21 cellular contexts compared by ENCODE assay signal in the genomic region with DNA sequence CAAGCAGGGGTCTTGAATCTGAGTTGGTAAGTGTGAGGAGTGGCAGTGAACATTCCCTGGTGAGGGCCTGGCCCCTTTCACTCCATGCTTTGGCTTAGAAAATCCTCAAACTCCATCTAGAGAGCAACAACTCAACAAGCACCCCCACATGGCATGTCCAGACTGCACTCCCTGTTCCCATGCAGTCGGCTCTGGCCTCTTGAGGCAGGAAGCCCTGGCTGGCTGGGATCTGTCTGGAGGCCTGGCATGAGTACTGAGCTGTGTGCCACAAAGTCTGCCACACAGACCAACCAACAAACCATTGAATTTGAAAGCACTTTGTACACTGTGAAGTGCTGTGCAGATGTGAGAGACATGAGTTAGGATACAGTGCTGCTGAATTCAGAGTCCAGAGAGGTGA. TPM values are rescaled to one million over a fixed set of nuclear protein-coding genes. Genes with fewer than 3 reads are reported as not detected.
DNase-seq lines count a peak whose midpoint lies in the region; ATAC-seq, FAIRE-seq and TF ChIP-seq lines count a peak whose summit lies in the region.
"Had no signal": no experiment of that assay in that cellular context is flagged by ENCODE, and none has a peak within 500 bp of the region (broad histone marks: within the 10 kb centered on the region; RNA-seq: fewer than 3 reads in every experiment).

No MANE protein-coding gene starts in this region.

- no peak for TF ChIP-seq CTCF in MCF 10A (IDR thresholded peaks at IDR 0.05; ENCODE audit: unreplicated experiment)
- no peak for TF ChIP-seq CTCF in breast epithelium (IDR thresholded peaks at IDR 0.05)
- TF ChIP-seq CTCF in astrocyte (IDR thresholded peaks at IDR 0.05; ENCODE audit: insufficient read depth, low read depth, low read length) = no peak
- TF ChIP-seq CTCF in HepG2 (CRISPR knock-in tag; IDR thresholded peaks at IDR 0.05) = no peak

- DNase-seq in MCF 10A (ENCODE audit: unreplicated experiment) (no peak), breast epithelium (ENCODE audit: low spot score in 2 of 2) (no peak), astrocyte (ENCODE audit: low read depth) (no peak), HepG2 (ENCODE audit: low spot score) (no peak), NCI-H2107 treated with DMSO at 0.1 percent for 48 hours (lab: John Stamatoyannopoulos, UW; ENCODE audit: unreplicated experiment) (no peak)
- DNase-seq in activated naive CD4-positive, alpha-beta T cell treated with anti-CD3 and anti-CD28 coated beads, Interleukin-2, amount 50 U/mL, for 16 hours = no peak
- DNase-seq: activated CD4-positive, alpha-beta T cell treated with anti-CD3 and anti-CD28 coated beads for 1 hour; activated effector memory CD4-positive, alpha-beta T cell treated with anti-CD3 and anti-CD28 coated beads, Interleukin-2, amount 50 U/mL, for 16 hours; amniotic stem cell; foreskin melanocyte; HFFc6; NCI-H187; SJCRH30; stomach had no signal

- H3K4me3 ChIP-seq in breast epithelium = no peak overlapping the region
- no peak overlapping the region for H3K4me3 ChIP-seq in astrocyte (ENCODE audit: insufficient read depth, low read depth, low read length)
- H3K4me3 ChIP-seq in HepG2 (replicated peaks in 1 of 3; ENCODE audit: insufficient read depth in 1 of 3, low read depth in 2 of 3, low read length in 3 of 3) = no peak overlapping the region
- no peak overlapping the region for H3K4me3 ChIP-seq in skeletal muscle tissue (ENCODE audit: low read length in 3 of 3)
- H3K4me3 ChIP-seq: SJCRH30, stomach had no signal

- CTCF ChIA-PET in MCF 10A (lab: Yijun Ruan, JAX) = interaction anchor here (0.7 to 0.8 kb wide), 2 partner anchors 73 to 106 kb away, joined by 3 to 5 read pairs; no protein-coding TSS in a partner anchor
- CTCF ChIA-PET in HepG2 (lab: Yijun Ruan, JAX; ENCODE audit: low intra/inter-chr PET ratio, low total read pairs) = no interaction called here

- FAIRE-seq in astrocyte (lab: Jason Lieb, UNC) (no peak), HepG2 (lab: Jason Lieb, UNC) (no peak)
- FAIRE-seq: urothelium cell line had no signal

- H3K36me3 Mint-ChIP-seq in MCF 10A (ENCODE audit: insufficient read depth, unreplicated experiment) = peaks cover 4% of the 10 kb centered on the region
- H3K36me3 Mint-ChIP-seq in astrocyte (ENCODE audit: low read depth, unreplicated experiment) = no peaks in the 10 kb centered on the region

- H3K36me3 ChIP-seq in breast epithelium (no peaks in the 10 kb centered on the region), astrocyte (ENCODE audit: insufficient read depth, low read length) (no peaks in the 10 kb centered on the region), HepG2 (replicated peaks in 1 of 2; ENCODE audit: control insufficient read depth in 1 of 2, insufficient read depth in 2 of 2, low read length in 2 of 2) (no peaks in the 10 kb centered on the region), skeletal muscle tissue (ENCODE audit: control insufficient read depth in 3 of 3, insufficient read depth in 3 of 3, low read length in 3 of 3) (no peaks in the 10 kb centered on the region)
- H3K36me3 ChIP-seq: SJCRH30, stomach had no signal

- H3K27me3 Mint-ChIP-seq in MCF 10A (ENCODE audit: insufficient read depth, unreplicated experiment) (no peaks in the 10 kb centered on the region), astrocyte (ENCODE audit: low read depth, unreplicated experiment) (no peaks in the 10 kb centered on the region)

- 0% methylated on average over 1 of the region's 1 CpG for whole genome bisulfite sequencing in HepG2 (ENCODE audit: low lambda C conversion rate)

- H3K9ac ChIP-seq in astrocyte (ENCODE audit: low read length) (no peak overlapping the region), HepG2 (ENCODE audit: insufficient read depth, low read depth, low read length) (no peak overlapping the region), skeletal muscle tissue (ENCODE audit: low read depth in 1 of 3, low read length in 3 of 3) (peak overlapping the region in 2 of 3 donors; percentile 14 to 41)

- intact Hi-C loops in MCF 10A (cut with micrococcal nuclease) = no loop called here
- intact Hi-C loops in breast epithelium (cut with DNase I; ENCODE audit: low total_unique reads) = no loop called here
- intact Hi-C loops in HepG2 (cut with micrococcal nuclease; ENCODE audit: unreplicated experiment) = no loop called here

- H3K27ac ChIP-seq in breast epithelium (no peak overlapping the region), astrocyte (ENCODE audit: low read depth, low read length) (no peak overlapping the region), HepG2 (ENCODE audit: extremely low read length, insufficient read depth, low read length) (no peak overlapping the region), skeletal muscle tissue (ENCODE audit: low read depth, low read length) (peak overlapping the region; percentile 48)
- H3K27ac ChIP-seq: SJCRH30, stomach had no signal

- H3K4me3 Mint-ChIP-seq in MCF 10A (ENCODE audit: unreplicated experiment) (no peak overlapping the region), astrocyte (ENCODE audit: unreplicated experiment) (no peak overlapping the region)
- H3K4me3 Mint-ChIP-seq: HFFc6, nephron had no signal

- H3K4me1 Mint-ChIP-seq in MCF 10A (ENCODE audit: insufficient read depth, unreplicated experiment) = peaks cover 26% of the 10 kb centered on the region
- H3K4me1 Mint-ChIP-seq in astrocyte (ENCODE audit: low read depth, unreplicated experiment) = peaks cover 28% of the 10 kb centered on the region

- H3K79me2 ChIP-seq in astrocyte (ENCODE audit: insufficient read depth, low read length) (no peaks in the 10 kb centered on the region), HepG2 (ENCODE audit: insufficient read depth, low read length) (no peaks in the 10 kb centered on the region)

- no peak for TF ChIP-seq EP300 in HepG2 (IDR thresholded peaks at IDR 0.05; ENCODE audit: low read depth in 2 of 2, low read length in 2 of 2)
- no peak for TF ChIP-seq EP300 in HepG2 (CRISPR knock-in tag; IDR thresholded peaks at IDR 0.05; ENCODE audit: borderline replicate concordance)

- H3K27ac Mint-ChIP-seq in MCF 10A (ENCODE audit: low read depth, unreplicated experiment) (peak overlapping the region; percentile 88), astrocyte (ENCODE audit: unreplicated experiment) (peak overlapping the region; percentile 48)
- H3K27ac Mint-ChIP-seq: HFFc6, nephron had no signal

- no peak for TF ChIP-seq RAD21 in HepG2 (CRISPR knock-in tag; IDR thresholded peaks at IDR 0.05)

- H3K4me2 ChIP-seq in astrocyte (ENCODE audit: low read length) (no peak overlapping the region), HepG2 (ENCODE audit: low read depth, low read length) (no peak overlapping the region)

- TF ChIP-seq POLR2A in breast epithelium (IDR thresholded peaks at IDR 0.05) (no peak), HepG2 (IDR thresholded peaks at IDR 0.05; ENCODE audit: insufficient read depth in 1 of 2, low read depth in 2 of 2, low read length in 2 of 2) (no peak)

- H3K9me3 Mint-ChIP-seq in MCF 10A (ENCODE audit: unreplicated experiment) (no peaks in the 10 kb centered on the region), astrocyte (ENCODE audit: unreplicated experiment) (no peaks in the 10 kb centered on the region)
- H3K9me3 Mint-ChIP-seq: HFFc6, nephron had no signal

- POLR2A ChIA-PET in MCF 10A (lab: Yijun Ruan, JAX) (interaction anchor here (1.0 to 2.0 kb wide), 7 partner anchors 10 to 268 kb away, joined by 3 to 12 read pairs (median 5); a partner anchor contains a TSS), HepG2 (lab: Yijun Ruan, JAX) (no interaction called here)

- ATAC-seq in HepG2 = peak; percentile 45; the same call in 2 of the 3 replicates
- ATAC-seq in HG03432 (IDR thresholded peaks at IDR 0.05; ENCODE audit: unreplicated experiment) = no peak

- H2AFZ ChIP-seq in astrocyte (ENCODE audit: low read depth, low read length) (peak overlapping the region; percentile 45), HepG2 (ENCODE audit: low read length) (peak overlapping the region; percentile 47)

- in situ Hi-C loops in HepG2 (cut with HindIII; ENCODE audit: extremely low pct_ligation_motif_present, low pct_unique_long_range_greater_than_20kb) = no loop called here

- H3K9me3 ChIP-seq in breast epithelium = no peaks in the 10 kb centered on the region
- H3K9me3 ChIP-seq in astrocyte (ENCODE audit: insufficient read depth, low read depth, low read length) = no peaks in the 10 kb centered on the region
- no peaks in the 10 kb centered on the region for H3K9me3 ChIP-seq in HepG2 (ENCODE audit: low read length)
- H3K9me3 ChIP-seq in skeletal muscle tissue (ENCODE audit: control insufficient read depth in 3 of 3, low read length in 3 of 3) = no peaks in the 10 kb centered on the region
- H3K9me3 ChIP-seq: SJCRH30, stomach had no signal

- no peaks in the 10 kb centered on the region for H3K27me3 ChIP-seq in breast epithelium
- no peaks in the 10 kb centered on the region for H3K27me3 ChIP-seq in astrocyte (ENCODE audit: insufficient read depth, low read length)
- no peaks in the 10 kb centered on the region; a peak in 1 of 5 replicates for H3K27me3 ChIP-seq in HepG2 (ENCODE audit: control insufficient read depth in 1 of 2, insufficient read depth in 2 of 2, low read length in 2 of 2)
- H3K27me3 ChIP-seq in skeletal muscle tissue (ENCODE audit: control insufficient read depth in 3 of 3, insufficient read depth in 3 of 3, low read length in 3 of 3) = no peaks in the 10 kb centered on the region
- H3K27me3 ChIP-seq: SJCRH30, stomach had no signal

- BruUV-seq in MCF 10A (replicated peaks; lab: Mats Ljungman, UMichigan) (no TSS peak), HepG2 (replicated peaks; lab: Mats Ljungman, UMichigan) (no TSS peak)

- H3K4me1 ChIP-seq in breast epithelium (no peaks in the 10 kb centered on the region), astrocyte (ENCODE audit: insufficient read depth, low read length) (peaks cover 12% of the 10 kb centered on the region), HepG2 (ENCODE audit: insufficient read depth, low read length) (peaks cover 14% of the 10 kb centered on the region; the same call in 1 of the 2 replicates), skeletal muscle tissue (ENCODE audit: control insufficient read depth in 3 of 3, insufficient read depth in 3 of 3, low read length in 3 of 3) (peaks cover 20 to 27% (median 25%) of the 10 kb centered on the region in 3 donors)
- H3K4me1 ChIP-seq: SJCRH30 had no signal

- H4K20me1 ChIP-seq in astrocyte (ENCODE audit: insufficient read depth, low read length) (no peaks in the 10 kb centered on the region), HepG2 (ENCODE audit: insufficient read depth, low read length) (no peaks in the 10 kb centered on the region)

RNA-seq across cellular contexts. Expression of a gene that starts 25.2 kb away (rescaled TPM):
- total RNA-seq in MCF 10A (2022) (28.0 and 38.9 TPM in 2 replicates), breast epithelium (10 to 100 TPM in 1 of 3 donors, 1 to 10 TPM in 2; 7.4 to 12.8 (median 9.8) TPM), astrocyte (18.4 and 19.4 TPM in 2 replicates), HepG2 (2016; rRNA removed; fragmentation: Illumina TruSeq; extraction: Trizol) (30.4 and 60.7 TPM in 2 replicates), skeletal muscle tissue (12.0 TPM)
- 7.9 and 8.2 TPM in 2 replicates for total RNA-seq in HepG2 (2016; cell fraction: cytosol; rRNA removed; fragmentation: Illumina TruSeq; extraction: Trizol; ENCODE audit: low read depth)
- total RNA-seq in HepG2 (2016; cell fraction: insoluble cytoplasmic fraction; rRNA removed; fragmentation: Illumina TruSeq; extraction: Trizol) = 35.7 and 61.3 TPM in 2 replicates
- 21.1 and 21.8 TPM in 2 replicates for total RNA-seq in HepG2 (2016; cell fraction: membrane; rRNA removed; fragmentation: Illumina TruSeq; extraction: Trizol)
- 11.9 and 13.9 TPM in 2 replicates for total RNA-seq in HepG2 (2016; cell fraction: nucleus; rRNA removed; fragmentation: Illumina TruSeq; extraction: Trizol)
- polyA plus RNA-seq in HepG2 (2011; rRNA removed) = 12.3 and 13.7 TPM in 2 replicates
- polyA plus RNA-seq in HepG2 (2011; cell fraction: cytosol; rRNA removed) = 14.4 and 15.5 TPM in 2 replicates
- 3.6 and 5.4 TPM in 2 replicates for polyA plus RNA-seq in HepG2 (2011; cell fraction: nucleus; rRNA removed)
- polyA plus RNA-seq in HepG2 (2012) = 23.9 and 27.0 TPM in 2 replicates
- 6.2 and 6.5 TPM in 2 replicates for polyA plus RNA-seq in HepG2 (2016; cell fraction: cytosol; fragmentation: Illumina TruSeq; extraction: Trizol; ENCODE audit: low read depth)
- 52.4 and 54.7 TPM in 2 replicates for polyA plus RNA-seq in HepG2 (2016; cell fraction: insoluble cytoplasmic fraction; fragmentation: Illumina TruSeq; extraction: Trizol; ENCODE audit: low read depth)
- polyA plus RNA-seq in HepG2 (2016; cell fraction: membrane; fragmentation: Illumina TruSeq; extraction: Trizol; ENCODE audit: low read depth) = 13.1 and 13.3 TPM in 2 replicates
- polyA plus RNA-seq in HepG2 (2016; cell fraction: nucleus; fragmentation: Illumina TruSeq; extraction: Trizol; ENCODE audit: insufficient read depth, low read depth) = 24.3 and 25.2 TPM in 2 replicates
- 20.8 and 60.9 TPM in 2 replicates for polyA minus RNA-seq in HepG2 (2011; rRNA and poly(A)+ RNA removed; ENCODE audit: low replicate concordance)
- 6.9 and 10.1 TPM in 2 replicates for polyA minus RNA-seq in HepG2 (2011; cell fraction: cytosol; rRNA and poly(A)+ RNA removed)
- polyA minus RNA-seq in HepG2 (2011; cell fraction: nucleus; rRNA and poly(A)+ RNA removed) = 4.2 and 6.1 TPM in 2 replicates

RNA-seq across cellular contexts. Expression of a gene that starts 40.0 kb away (rescaled TPM):
- total RNA-seq in MCF 10A (2022) (0.26 TPM in 1 of 2 replicates, not detected in the other), breast epithelium (under 1 TPM in 1 of 3 donors, not detected in 2; 0.15 TPM), astrocyte (not detected in 2 replicates), HepG2 (2016; rRNA removed; fragmentation: Illumina TruSeq; extraction: Trizol) (not detected in 2 replicates), skeletal muscle tissue (0.52 TPM)
- not detected in 2 replicates for total RNA-seq in HepG2 (2016; cell fraction: cytosol; rRNA removed; fragmentation: Illumina TruSeq; extraction: Trizol; ENCODE audit: low read depth)
- total RNA-seq in HepG2 (2016; cell fraction: insoluble cytoplasmic fraction; rRNA removed; fragmentation: Illumina TruSeq; extraction: Trizol) = not detected in 2 replicates
- not detected in 2 replicates for total RNA-seq in HepG2 (2016; cell fraction: membrane; rRNA removed; fragmentation: Illumina TruSeq; extraction: Trizol)
- total RNA-seq in HepG2 (2016; cell fraction: nucleus; rRNA removed; fragmentation: Illumina TruSeq; extraction: Trizol) = not detected in 2 replicates
- polyA plus RNA-seq in HepG2 (2011; rRNA removed) = not detected in 2 replicates
- polyA plus RNA-seq in HepG2 (2011; cell fraction: cytosol; rRNA removed) = not detected in 2 replicates
- not detected in 2 replicates for polyA plus RNA-seq in HepG2 (2011; cell fraction: nucleus; rRNA removed)
- not detected in 2 replicates for polyA plus RNA-seq in HepG2 (2012)
- polyA plus RNA-seq in HepG2 (2016; cell fraction: cytosol; fragmentation: Illumina TruSeq; extraction: Trizol; ENCODE audit: low read depth) = not detected in 2 replicates
- not detected in 2 replicates for polyA plus RNA-seq in HepG2 (2016; cell fraction: insoluble cytoplasmic fraction; fragmentation: Illumina TruSeq; extraction: Trizol; ENCODE audit: low read depth)
- polyA plus RNA-seq in HepG2 (2016; cell fraction: membrane; fragmentation: Illumina TruSeq; extraction: Trizol; ENCODE audit: low read depth) = not detected in 2 replicates
- not detected in 2 replicates for polyA plus RNA-seq in HepG2 (2016; cell fraction: nucleus; fragmentation: Illumina TruSeq; extraction: Trizol; ENCODE audit: insufficient read depth, low read depth)
- polyA minus RNA-seq in HepG2 (2011; rRNA and poly(A)+ RNA removed; ENCODE audit: low replicate concordance) = not detected in 2 replicates
- polyA minus RNA-seq in HepG2 (2011; cell fraction: cytosol; rRNA and poly(A)+ RNA removed) = not detected in 2 replicates
- polyA minus RNA-seq in HepG2 (2011; cell fraction: nucleus; rRNA and poly(A)+ RNA removed) = not detected in 2 replicates
- total RNA-seq: HFFc6, lower leg skin, NCI-H460, pulmonary artery endothelial cell, SJCRH30 had no signal

RNA-seq across cellular contexts. Expression of a gene that starts 53.3 kb away (rescaled TPM):
- 16.2 and 18.6 TPM in 2 replicates for total RNA-seq in MCF 10A (2022)
- 10 to 100 TPM; 38.7 to 47.6 (median 47.4) TPM for total RNA-seq in breast epithelium
- 20.4 and 22.1 TPM in 2 replicates for total RNA-seq in astrocyte
- total RNA-seq in HepG2 (2016; rRNA removed; fragmentation: Illumina TruSeq; extraction: Trizol) = 17.9 and 28.1 TPM in 2 replicates
- total RNA-seq in HepG2 (2016; cell fraction: cytosol; rRNA removed; fragmentation: Illumina TruSeq; extraction: Trizol; ENCODE audit: low read depth) = 2.2 and 2.5 TPM in 2 replicates
- 18.2 and 27.0 TPM in 2 replicates for total RNA-seq in HepG2 (2016; cell fraction: insoluble cytoplasmic fraction; rRNA removed; fragmentation: Illumina TruSeq; extraction: Trizol)
- total RNA-seq in HepG2 (2016; cell fraction: membrane; rRNA removed; fragmentation: Illumina TruSeq; extraction: Trizol) = 8.1 and 8.3 TPM in 2 replicates
- total RNA-seq in HepG2 (2016; cell fraction: nucleus; rRNA removed; fragmentation: Illumina TruSeq; extraction: Trizol) = 17.9 and 18.0 TPM in 2 replicates
- 6.4 and 6.9 TPM in 2 replicates for polyA plus RNA-seq in HepG2 (2011; rRNA removed)
- polyA plus RNA-seq in HepG2 (2011; cell fraction: cytosol; rRNA removed) = 3.3 and 4.9 TPM in 2 replicates
- 3.6 and 4.2 TPM in 2 replicates for polyA plus RNA-seq in HepG2 (2011; cell fraction: nucleus; rRNA removed)
- polyA plus RNA-seq in HepG2 (2012) = 3.8 and 5.0 TPM in 2 replicates
- polyA plus RNA-seq in HepG2 (2016; cell fraction: cytosol; fragmentation: Illumina TruSeq; extraction: Trizol; ENCODE audit: low read depth) = 0.28 and 0.43 TPM in 2 replicates
- polyA plus RNA-seq in HepG2 (2016; cell fraction: insoluble cytoplasmic fraction; fragmentation: Illumina TruSeq; extraction: Trizol; ENCODE audit: low read depth) = 9.8 and 10.7 TPM in 2 replicates
- polyA plus RNA-seq in HepG2 (2016; cell fraction: membrane; fragmentation: Illumina TruSeq; extraction: Trizol; ENCODE audit: low read depth) = 1.7 and 1.8 TPM in 2 replicates
- polyA plus RNA-seq in HepG2 (2016; cell fraction: nucleus; fragmentation: Illumina TruSeq; extraction: Trizol; ENCODE audit: insufficient read depth, low read depth) = 8.2 and 8.3 TPM in 2 replicates
- 23.6 and 31.5 TPM in 2 replicates for polyA minus RNA-seq in HepG2 (2011; rRNA and poly(A)+ RNA removed; ENCODE audit: low replicate concordance)
- 10.2 and 11.1 TPM in 2 replicates for polyA minus RNA-seq in HepG2 (2011; cell fraction: cytosol; rRNA and poly(A)+ RNA removed)
- 26.4 and 34.1 TPM in 2 replicates for polyA minus RNA-seq in HepG2 (2011; cell fraction: nucleus; rRNA and poly(A)+ RNA removed)
- 51.7 TPM for total RNA-seq in skeletal muscle tissue

Comparison
In these comparisons a context has a peak if more than half of its experiments do, and no peak if none do; other contexts are left out.
1. H3K9ac ChIP-seq: peak in skeletal muscle tissue (2 of 3); none in astrocyte (single experiment) and HepG2 (single experiment).